ENCODE assay signal across 14 cellular contexts in the genomic region with DNA sequence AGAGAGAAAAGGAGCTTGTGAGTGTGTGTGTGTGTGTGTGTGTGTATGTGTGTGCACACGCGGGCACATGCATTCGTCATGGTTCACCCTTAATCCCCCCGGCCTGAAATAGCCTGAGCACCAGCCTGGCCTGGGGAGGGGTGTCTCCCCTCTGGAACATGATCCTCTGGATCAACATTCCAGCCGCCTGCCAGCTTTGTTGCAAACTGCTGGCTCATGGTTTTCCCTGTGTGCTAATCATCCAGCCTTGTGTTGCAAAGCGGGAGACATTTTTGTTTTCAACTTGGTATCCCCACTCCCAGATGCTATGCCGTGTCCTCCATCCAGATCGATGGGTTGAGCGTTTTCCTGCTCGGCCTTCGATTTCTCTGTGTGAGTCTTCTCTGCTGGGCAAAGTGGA.
A peak's percentile ranks its signal among the peaks of the same experiment; 100 is the strongest.
DNase-seq lines count a peak whose midpoint lies in the region; ATAC-seq and TF ChIP-seq lines count a peak whose summit lies in the region.
"Had no signal": no experiment of that assay in that cellular context is flagged by ENCODE, and none has a peak within 500 bp of the region (broad histone marks: within the 10 kb centered on the region; RNA-seq: fewer than 3 reads in every experiment).

No MANE protein-coding gene starts in this region.

- TF ChIP-seq CTCF in omental fat pad (IDR thresholded peaks at IDR 0.05), result no peak

- ATAC-seq in GM21717 (IDR thresholded peaks at IDR 0.05; ENCODE audit: unreplicated experiment) (no peak), omental fat pad (ENCODE audit: low FRiP score) (no peak), HG03439 (IDR thresholded peaks at IDR 0.05; ENCODE audit: unreplicated experiment) (no peak)
- ATAC-seq: GM12878, HepG2, PC-3 had no signal

- peak; percentile 95 for DNase-seq in NCI-H82 (lab: John Stamatoyannopoulos, UW)
- peak; percentile 75 for DNase-seq in ecto neural progenitor cell (ENCODE audit: low spot score)
- peak; percentile 94 for DNase-seq in left kidney (ENCODE audit: low read depth, low spot score)
- DNase-seq in superior temporal gyrus (ENCODE audit: extremely low spot score), result peak; percentile 11
- DNase-seq in omental fat pad (ENCODE audit: low spot score), result no peak
- DNase-seq: activated naive CD4-positive, alpha-beta T cell treated with anti-CD3 and anti-CD28 coated beads, Interleukin-2, amount 10 ng/mL, durations not matched to agents 7 days and 5 days; esophagus squamous epithelium; NCI-H1048; stimulated activated CD4-positive, alpha-beta T cell treated with anti-CD3 and anti-CD28 coated beads, Interleukin-4, amount 100 ng/mL, for 1 hour had no signal
